Comparison of ENCODE assay signal across 8 cellular contexts in genomic region chr2:120231974-120232635, GRCh38. TPM values are rescaled to one million over a fixed set of nuclear protein-coding genes. Genes with fewer than 3 reads are reported as not detected.
DNase-seq lines count a peak whose midpoint lies in the region; ATAC-seq and TF ChIP-seq lines count a peak whose summit lies in the region.

No MANE protein-coding gene starts in this region.

- no peaks in the 10 kb centered on the region for H3K36me3 Mint-ChIP-seq in progenitor cell of endocrine pancreas (ENCODE audit: insufficient read depth)

- peak; percentile 37 for DNase-seq in NOMO-1 treated with DMSO at 0.1 percent for 48 hours (lab: John Stamatoyannopoulos, UW; ENCODE audit: unreplicated experiment)
- DNase-seq in activated T-helper 9 cell treated with anti-CD3 and anti-CD28 coated beads, Interleukin-2, amount 50 U/mL, for 16 hours (ENCODE audit: low read depth), result peak; percentile 49
- peak; percentile 47 for DNase-seq in islet precursor cell
- peak; percentile 33 to 61 (median 58) for DNase-seq in stimulated activated CD4-positive, alpha-beta T cell treated with anti-CD3 and anti-CD28 coated beads, TNF-alpha, amount 100 ng/mL, for 24 hours (ENCODE audit: low read depth in 3 of 3)
- DNase-seq in dedifferentiated amniotic fluid mesenchymal stem cell (ENCODE audit: extremely low spot score), result no peak
- DNase-seq in progenitor cell of endocrine pancreas (ENCODE audit: low spot score, unreplicated experiment), result no peak

- ATAC-seq in GM21825 (IDR thresholded peaks at IDR 0.05; ENCODE audit: unreplicated experiment), result peak; percentile 80

- H3K27ac Mint-ChIP-seq in progenitor cell of endocrine pancreas, result no peak overlapping the region

- no peak for TF ChIP-seq CTCF in progenitor cell of endocrine pancreas (IDR thresholded peaks at IDR 0.05; ENCODE audit: unreplicated experiment)

- H3K9me3 Mint-ChIP-seq in progenitor cell of endocrine pancreas (ENCODE audit: low read depth), result no peaks in the 10 kb centered on the region

- H3K4me3 Mint-ChIP-seq in progenitor cell of endocrine pancreas (ENCODE audit: low read depth), result no peak overlapping the region

- H3K27me3 Mint-ChIP-seq in progenitor cell of endocrine pancreas, result peaks cover 26% of the 10 kb centered on the region

- peaks cover 7% of the 10 kb centered on the region for H3K4me1 Mint-ChIP-seq in progenitor cell of endocrine pancreas (ENCODE audit: low read depth)

- peak overlapping the region; percentile 73 for H3K4me3 ChIP-seq in GM08714 (ENCODE audit: low read length)

RNA-seq across cellular contexts. Expression of gene TMEM185B, which starts 8.9 kb away (rescaled TPM):
- total RNA-seq in progenitor cell of endocrine pancreas, result 19.9 and 20.3 TPM in 2 replicates

RNA-seq across cellular contexts. Expression of gene RALB, which starts 20.5 kb away (rescaled TPM):
- total RNA-seq in progenitor cell of endocrine pancreas, result 26.6 and 30.5 TPM in 2 replicates

Comparison
In these comparisons a context has a peak if more than half of its experiments do, and no peak if none do; other contexts are left out.
1. DNase-seq: peak in NOMO-1 treated with DMSO at 0.1 percent for 48 hours (single experiment), activated T-helper 9 cell treated with anti-CD3 and anti-CD28 coated beads, Interleukin-2, amount 50 U/mL, for 16 hours (single experiment), islet precursor cell (single experiment) and stimulated activated CD4-positive, alpha-beta T cell treated with anti-CD3 and anti-CD28 coated beads, TNF-alpha, amount 100 ng/mL, for 24 hours (3 of 3); none in dedifferentiated amniotic fluid mesenchymal stem cell (single experiment) and progenitor cell of endocrine pancreas (single experiment).